ENCODE assay signal across 9 cellular contexts in the genomic region with DNA sequence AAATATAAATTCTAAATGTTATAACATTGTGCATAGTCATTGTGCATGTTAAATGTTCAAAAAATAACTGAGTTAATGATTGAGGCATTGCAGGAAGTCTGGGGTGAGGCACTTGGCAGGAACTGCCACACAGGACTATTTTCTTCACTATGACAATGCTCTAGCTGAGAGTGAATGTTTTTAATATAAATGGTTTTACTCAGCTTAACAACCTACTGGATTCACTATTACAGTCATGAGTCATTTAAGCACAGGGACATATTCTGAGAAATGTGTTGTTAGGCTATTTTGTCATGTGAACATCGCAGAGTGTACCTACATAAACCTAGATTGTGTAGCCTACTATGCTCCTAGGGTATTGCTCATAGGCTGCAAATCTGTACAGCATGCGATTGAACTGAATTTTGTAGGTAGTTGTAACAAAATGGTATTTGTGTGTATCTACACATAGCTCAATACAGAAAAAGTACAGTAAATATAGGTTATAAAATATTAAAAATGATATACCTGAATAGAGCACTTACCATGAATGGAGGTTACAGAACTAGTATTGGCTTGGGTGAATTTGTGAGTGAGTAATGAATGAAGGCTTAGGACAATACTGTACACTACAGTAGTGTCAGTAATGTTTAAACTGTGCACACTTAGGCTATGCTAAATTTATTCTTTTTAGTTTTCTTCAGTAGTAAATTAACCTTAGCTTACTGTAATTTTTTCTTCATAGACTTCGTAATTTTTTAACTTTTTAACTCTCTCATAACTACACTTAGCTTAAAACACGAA.
A peak's percentile ranks its signal among the peaks of the same experiment; 100 is the strongest.
DNase-seq lines count a peak whose midpoint lies in the region; ATAC-seq and TF ChIP-seq lines count a peak whose summit lies in the region.
"Had no signal": no experiment of that assay in that cellular context is flagged by ENCODE, and none has a peak within 500 bp of the region (broad histone marks: within the 10 kb centered on the region; RNA-seq: fewer than 3 reads in every experiment).

No MANE protein-coding gene starts in this region.

- no peak overlapping the region for H3K4me3 ChIP-seq in cardiac fibroblast (replicated peaks in 1 of 2; ENCODE audit: low read depth in 2 of 2, low read length in 2 of 2)
- H3K4me3 ChIP-seq in skeletal muscle cell (ENCODE audit: low read depth, low read length) = no peak overlapping the region

- no peak for TF ChIP-seq CTCF in cardiac fibroblast (IDR thresholded peaks at IDR 0.05; ENCODE audit: low read depth, low read length)

- ATAC-seq in HG03175 (IDR thresholded peaks at IDR 0.05; ENCODE audit: unreplicated experiment) = peak; percentile 98

- peak; percentile 17 for DNase-seq in activated naive CD4-positive, alpha-beta T cell treated with Interleukin-2 at 50 U/mL for 16 hours
- DNase-seq in activated naive CD4-positive, alpha-beta T cell (lab: John Stamatoyannopoulos, UW) = no peak
- DNase-seq in cardiac fibroblast (ENCODE audit: low read depth in 2 of 2) (peak; percentile 20 to 83), skeletal muscle cell (ENCODE audit: low read depth) (peak; percentile 25), SIG-M5 (lab: John Stamatoyannopoulos, UW) (no peak), NCI-H446 treated with DMSO at 0.1 percent for 48 hours (lab: John Stamatoyannopoulos, UW) (no peak), epidermal melanocyte (ENCODE audit: insufficient read length, low spot score) (no peak)
- DNase-seq: NCI-H2029 had no signal

Comparison
In these comparisons a context has a peak if more than half of its experiments do, and no peak if none do; other contexts are left out.
1. DNase-seq: peak in activated naive CD4-positive, alpha-beta T cell treated with Interleukin-2 at 50 U/mL for 16 hours (single experiment), cardiac fibroblast (2 of 2) and skeletal muscle cell (single experiment); none in activated naive CD4-positive, alpha-beta T cell (0 of 4), SIG-M5 (single experiment), NCI-H446 treated with DMSO at 0.1 percent for 48 hours (single experiment) and epidermal melanocyte (single experiment).